ENCODE assay signal across 1 cellular context in the genomic region with DNA sequence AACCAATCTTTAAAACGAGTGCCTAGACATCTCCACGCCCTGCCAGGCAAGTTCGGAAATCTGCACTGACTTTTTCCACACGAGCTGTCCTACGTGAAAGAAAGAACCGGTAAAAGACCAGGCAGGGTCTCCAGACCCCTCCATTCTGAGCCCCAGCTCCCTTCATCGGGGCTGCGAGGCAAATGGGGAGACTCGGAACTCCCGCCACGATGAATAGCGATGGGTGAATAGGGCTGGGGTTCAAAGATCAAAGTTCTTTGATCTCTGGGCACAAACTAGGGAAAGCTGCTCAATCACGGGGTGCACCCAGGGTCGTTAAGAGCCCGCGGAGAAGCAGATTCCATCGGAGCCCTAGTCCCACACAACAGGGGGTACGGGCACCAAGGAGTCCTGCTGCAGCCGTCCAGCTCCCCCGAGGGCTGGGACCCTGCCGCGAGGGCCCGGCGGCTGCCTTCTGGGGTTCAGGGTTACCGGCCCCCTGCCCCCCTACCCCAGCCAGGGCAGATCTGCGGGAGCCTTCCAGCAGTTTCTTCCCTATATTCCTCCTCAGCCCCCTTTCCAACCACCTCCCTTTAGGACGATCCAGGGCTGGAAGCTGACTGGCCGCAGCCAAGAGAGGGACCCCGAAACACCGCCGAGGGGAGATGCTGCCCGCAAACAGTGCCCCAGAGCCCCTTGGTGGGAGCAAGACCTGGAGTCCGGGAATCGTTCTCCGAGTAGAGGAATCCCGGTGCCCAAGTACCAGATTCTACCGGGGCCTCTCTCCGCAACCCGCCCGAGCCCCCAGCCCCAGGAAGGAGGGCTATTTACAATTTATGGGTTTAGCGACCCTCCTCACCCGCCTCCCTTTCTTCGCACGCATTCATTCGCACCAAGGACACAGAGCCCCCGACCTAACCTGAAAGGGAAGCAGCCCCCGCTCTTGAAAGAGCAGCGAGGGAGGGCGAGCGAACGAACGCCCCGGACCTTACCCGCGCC.
TF ChIP-seq lines count a peak whose summit lies in the region.

No MANE protein-coding gene starts in this region.

TF ChIP-seq in SK-N-SH, 30 proteins besides CTCF, POLR2A, EP300 and RAD21 (continued from another document):
- TF ChIP-seq, protein P1, sequence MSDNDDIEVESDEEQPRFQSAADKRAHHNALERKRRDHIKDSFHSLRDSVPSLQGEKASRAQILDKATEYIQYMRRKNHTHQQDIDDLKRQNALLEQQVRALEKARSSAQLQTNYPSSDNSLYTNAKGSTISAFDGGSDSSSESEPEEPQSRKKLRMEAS (IDR thresholded peaks at IDR 0.05; ENCODE audit: low read depth): no peak
